Comparison of ENCODE assay signal across 23 cellular contexts in genomic region chr18:43758734-43759133, GRCh38.
DNase-seq lines count a peak whose midpoint lies in the region; FAIRE-seq and TF ChIP-seq lines count a peak whose summit lies in the region.
"Had no signal": no experiment of that assay in that cellular context is flagged by ENCODE, and none has a peak within 500 bp of the region (broad histone marks: within the 10 kb centered on the region; RNA-seq: fewer than 3 reads in every experiment).

No MANE protein-coding gene starts in this region.

- no peak overlapping the region for H3K4me3 ChIP-seq in astrocyte (ENCODE audit: insufficient read depth, low read depth, low read length)
- no peak overlapping the region for H3K4me3 ChIP-seq in trophoblast cell (ENCODE audit: low read depth, low read length)
- H3K4me3 ChIP-seq: BLaER1, GM23338 had no signal

- H3K27me3 Mint-ChIP-seq in Calu3 (ENCODE audit: unreplicated experiment) (no peaks in the 10 kb centered on the region), astrocyte (ENCODE audit: low read depth, unreplicated experiment) (no peaks in the 10 kb centered on the region)
- H3K27me3 Mint-ChIP-seq: B cell; CD4-positive, CD25-positive, alpha-beta regulatory T cell had no signal

- H3K79me2 ChIP-seq in astrocyte (ENCODE audit: insufficient read depth, low read length) (no peaks in the 10 kb centered on the region), trophoblast cell (ENCODE audit: control insufficient read depth, insufficient read depth, low read length, poor library complexity) (no peaks in the 10 kb centered on the region)

- H3K4me1 Mint-ChIP-seq in Calu3 (ENCODE audit: low read depth, unreplicated experiment), result peaks cover 49% of the 10 kb centered on the region
- peaks cover 29% of the 10 kb centered on the region for H3K4me1 Mint-ChIP-seq in astrocyte (ENCODE audit: low read depth, unreplicated experiment)
- H3K4me1 Mint-ChIP-seq: B cell; CD4-positive, CD25-positive, alpha-beta regulatory T cell had no signal

- H3K36me3 ChIP-seq in astrocyte (ENCODE audit: insufficient read depth, low read length) (no peaks in the 10 kb centered on the region), trophoblast cell (ENCODE audit: control insufficient read depth in 1 of 2, insufficient read depth in 2 of 2, low read length in 2 of 2) (no peaks in the 10 kb centered on the region)
- H3K36me3 ChIP-seq: BLaER1 had no signal

- H3K4ac ChIP-seq in trophoblast cell (ENCODE audit: low read depth, low read length), result no peak overlapping the region

- H4K91ac ChIP-seq in trophoblast cell (ENCODE audit: low read depth, low read length), result no peak overlapping the region

- H3K9me3 Mint-ChIP-seq in Calu3 (ENCODE audit: low read depth, unreplicated experiment) (no peaks in the 10 kb centered on the region), astrocyte (ENCODE audit: unreplicated experiment) (no peaks in the 10 kb centered on the region)

- no peak overlapping the region for H2AFZ ChIP-seq in astrocyte (ENCODE audit: low read depth, low read length)
- H2AFZ ChIP-seq in trophoblast cell (ENCODE audit: insufficient read depth, low read length, poor library complexity), result no peak overlapping the region

- no peak for FAIRE-seq in astrocyte (lab: Jason Lieb, UNC)
- FAIRE-seq: A204.1, D721Med, GM12891, GM18507 had no signal

- no TSS peak for BruUV-seq in Calu3 (replicated peaks; lab: Mats Ljungman, UMichigan)

- POLR2A ChIA-PET in GM10248 (lab: Yijun Ruan, JAX), result no interaction called here

- no peak overlapping the region for H2AK5ac ChIP-seq in trophoblast cell (ENCODE audit: low read length)

- H3K18ac ChIP-seq in trophoblast cell (ENCODE audit: low read length), result no peak overlapping the region

- no peak overlapping the region for H3K14ac ChIP-seq in trophoblast cell (ENCODE audit: low read length)

- no peak overlapping the region for H4K12ac ChIP-seq in trophoblast cell (ENCODE audit: low read depth, low read length)

- H3K27me3 ChIP-seq in astrocyte (ENCODE audit: insufficient read depth, low read length), result no peaks in the 10 kb centered on the region
- H3K27me3 ChIP-seq in trophoblast cell (ENCODE audit: insufficient read depth, low read length), result no peaks in the 10 kb centered on the region
- H3K27me3 ChIP-seq: BLaER1 had no signal

- H3K4me3 Mint-ChIP-seq in Calu3 (ENCODE audit: low read depth, unreplicated experiment), result peak overlapping the region; percentile 56
- H3K4me3 Mint-ChIP-seq in astrocyte (ENCODE audit: unreplicated experiment), result no peak overlapping the region
- H3K4me3 Mint-ChIP-seq: B cell; CD4-positive, CD25-positive, alpha-beta regulatory T cell; CD8-positive, alpha-beta T cell; GM23338; H9 had no signal

- no peak overlapping the region for H2BK5ac ChIP-seq in trophoblast cell (ENCODE audit: low read depth, low read length, poor library complexity)

- H3K9me3 ChIP-seq in astrocyte (ENCODE audit: insufficient read depth, low read depth, low read length) (no peaks in the 10 kb centered on the region), trophoblast cell (ENCODE audit: insufficient read depth, low read depth, low read length) (no peaks in the 10 kb centered on the region)
- H3K9me3 ChIP-seq: BLaER1, Caco-2 had no signal

- TF ChIP-seq CTCF in Calu3 (IDR thresholded peaks at IDR 0.05; ENCODE audit: unreplicated experiment), result no peak
- no peak for TF ChIP-seq CTCF in astrocyte (IDR thresholded peaks at IDR 0.05; ENCODE audit: insufficient read depth, low read depth, low read length)
- no peak for TF ChIP-seq CTCF in GM10248 (IDR thresholded peaks at IDR 0.05; ENCODE audit: control extremely low read depth, extremely low read depth, low read depth, missing control alignments)

- peak overlapping the region; percentile 69 for H3K27ac Mint-ChIP-seq in Calu3 (ENCODE audit: unreplicated experiment)
- peak overlapping the region; percentile 95 for H3K27ac Mint-ChIP-seq in astrocyte (ENCODE audit: unreplicated experiment)
- H3K27ac Mint-ChIP-seq: B cell; CD4-positive, CD25-positive, alpha-beta regulatory T cell; CD8-positive, alpha-beta T cell; H9 had no signal

- no peak for DNase-seq in Calu3
- DNase-seq in astrocyte (ENCODE audit: low read depth), result no peak
- peak; percentile 21 for DNase-seq in kidney tubule cell (ENCODE audit: low spot score)
- DNase-seq in trophoblast cell, result no peak
- no peak for DNase-seq in GM10248 (ENCODE audit: extremely low spot score)
- DNase-seq in activated CD4-positive, CD25-positive, alpha-beta regulatory T cell treated with anti-CD3 and anti-CD28 coated beads, Interleukin-2, amount 50 U/mL, for 72 hours, result no peak
- DNase-seq in hypothalamus (lab: John Stamatoyannopoulos, UW), result no peak
- DNase-seq: Caco-2; CD4-positive, CD25-positive, alpha-beta regulatory T cell; CD8-positive, alpha-beta T cell; DMS 273 treated with DMSO at 0.1 percent for 48 hours; DMS79; GDM1; H9 had no signal

- intact Hi-C loops in Calu3 (cut with micrococcal nuclease; ENCODE audit: unreplicated experiment), result loop anchor here (2.0 to 5.0 kb wide), 3 partner anchors 26 to 96 kb away; no protein-coding TSS in a partner anchor

- no peak overlapping the region for H3K9ac ChIP-seq in astrocyte (ENCODE audit: low read length)
- H3K9ac ChIP-seq in trophoblast cell (ENCODE audit: low read length), result no peak overlapping the region
- H3K9ac ChIP-seq: BLaER1 had no signal

- H3K23ac ChIP-seq in trophoblast cell (ENCODE audit: low read length), result no peak overlapping the region

- CTCF ChIA-PET in Calu3 (lab: Charles Lee), result interaction anchor here (1.0 kb wide), 1 partner anchor 14 kb away, joined by 4 read pairs; no protein-coding TSS in a partner anchor
- CTCF ChIA-PET in GM10248 (lab: Yijun Ruan, JAX), result no interaction called here

- H4K8ac ChIP-seq in trophoblast cell (ENCODE audit: low read depth, low read length), result no peak overlapping the region

- H2BK120ac ChIP-seq in trophoblast cell (ENCODE audit: insufficient read depth, low read length, poor library complexity), result no peak overlapping the region

- peaks cover 8% of the 10 kb centered on the region for H3K4me1 ChIP-seq in astrocyte (ENCODE audit: insufficient read depth, low read length)
- H3K4me1 ChIP-seq in trophoblast cell (ENCODE audit: control insufficient read depth in 1 of 2, insufficient read depth in 2 of 2, low read length in 2 of 2), result no peaks in the 10 kb centered on the region
- H3K4me1 ChIP-seq: BLaER1, Caco-2 had no signal

- H3K27ac ChIP-seq in astrocyte (ENCODE audit: low read depth, low read length) (no peak overlapping the region), trophoblast cell (ENCODE audit: low read depth, low read length) (peak overlapping the region; percentile 11)
- H3K27ac ChIP-seq: 22Rv1, BLaER1, C4-2B had no signal

- no peaks in the 10 kb centered on the region for H3K79me1 ChIP-seq in trophoblast cell (ENCODE audit: low read length)

- no peaks in the 10 kb centered on the region for H4K20me1 ChIP-seq in astrocyte (ENCODE audit: insufficient read depth, low read length)
- H4K20me1 ChIP-seq: BLaER1 had no signal

- H3K36me3 Mint-ChIP-seq in Calu3 (ENCODE audit: insufficient read depth, unreplicated experiment) (peaks cover 6% of the 10 kb centered on the region), astrocyte (ENCODE audit: low read depth, unreplicated experiment) (no peaks in the 10 kb centered on the region)
- H3K36me3 Mint-ChIP-seq: CD4-positive, CD25-positive, alpha-beta regulatory T cell; CD8-positive, alpha-beta T cell had no signal

- H2BK12ac ChIP-seq in trophoblast cell (ENCODE audit: low read length), result no peak overlapping the region

- H3K4me2 ChIP-seq in astrocyte (ENCODE audit: low read length) (no peak overlapping the region), trophoblast cell (ENCODE audit: low read length) (no peak overlapping the region)
- H3K4me2 ChIP-seq: BLaER1 had no signal
